Comparison of ENCODE assay signal across 2 cellular contexts in genomic region chr4:133600008-133600407, GRCh38.
TF ChIP-seq lines count a peak whose summit lies in the region.

No MANE protein-coding gene starts in this region.

TF ChIP-seq in SK-N-SH treated with all-trans-retinoic acid at 6 μM for 48 hours, 23 proteins besides CTCF, POLR2A, EP300 and RAD21 (continued from another document):
- TF ChIP-seq ZC3H10 (CRISPR knock-in tag; IDR thresholded peaks at IDR 0.05) (no peak), TOX (CRISPR knock-in tag; IDR thresholded peaks at IDR 0.05; ENCODE audit: borderline replicate concordance) (no peak), PPARA (CRISPR knock-in tag; IDR thresholded peaks at IDR 0.05; ENCODE audit: borderline replicate concordance) (no peak)
TF ChIP-seq in SK-N-SH treated with all-trans-retinoic acid at 6 μM for 48 hours: peak in this region for 0.

TF ChIP-seq in H1, 55 proteins besides CTCF, POLR2A, EP300 and RAD21:
- no peak for TF ChIP-seq ATF2 (IDR thresholded peaks at IDR 0.05; ENCODE audit: low read length)
